12 cellular contexts compared by ENCODE assay signal in genomic region chr4:74886490-74886889, GRCh38. TPM values are rescaled to one million over a fixed set of nuclear protein-coding genes. Genes with fewer than 3 reads are reported as not detected.
A peak's percentile ranks its signal among the peaks of the same experiment; 100 is the strongest.
DNase-seq lines count a peak whose midpoint lies in the region; ATAC-seq and TF ChIP-seq lines count a peak whose summit lies in the region.
"Had no signal": no experiment of that assay in that cellular context is flagged by ENCODE, and none has a peak within 500 bp of the region (broad histone marks: within the 10 kb centered on the region; RNA-seq: fewer than 3 reads in every experiment).

No MANE protein-coding gene starts in this region.

- H3K9me3 ChIP-seq in SJCRH30 (replicated peaks): no peaks in the 10 kb centered on the region

- H3K4me3 ChIP-seq in AG10803 (ENCODE audit: low read length) (no peak overlapping the region), HFF-Myc (replicated peaks; ENCODE audit: low read depth, low read length) (no peak overlapping the region), SJCRH30 (no peak overlapping the region)

- TF ChIP-seq CTCF in AG10803 (conservative IDR thresholded peaks at IDR 0.05; ENCODE audit: low read length): no peak
- TF ChIP-seq CTCF in HFF-Myc (IDR thresholded peaks at IDR 0.05; ENCODE audit: low read depth, low read length, missing control alignments): no peak

- no peaks in the 10 kb centered on the region for H3K27me3 ChIP-seq in SJCRH30

- DNase-seq in AG10803 (ENCODE audit: low read depth) (peak; percentile 69), HFF-Myc (ENCODE audit: extremely low read depth, low read depth) (peak; percentile 19), SJCRH30 (peak; percentile 75 to 85), glomerular visceral epithelial cell (ENCODE audit: extremely low spot score) (peak; percentile 3), substantia nigra (lab: John Stamatoyannopoulos, UW) (no peak), amniotic stem cell (lab: John Stamatoyannopoulos, UW) (no peak)
- no peak for DNase-seq in stimulated activated CD4-positive, alpha-beta T cell treated with anti-CD3 and anti-CD28 coated beads, Interleukin-2, amount 100 ng/mL, for 24 hours
- DNase-seq: H7, naive B cell, NCI-H2029 had no signal

- no peak for ATAC-seq in GM21381 (IDR thresholded peaks at IDR 0.05; ENCODE audit: unreplicated experiment)

- H3K27ac ChIP-seq in SJCRH30: peak overlapping the region; percentile 46
- no peak overlapping the region for H3K27ac ChIP-seq in substantia nigra (ENCODE audit: low read depth, low read length, poor library complexity, severe bottlenecking)
- H3K27ac ChIP-seq: C4-2B had no signal

- H3K4me1 ChIP-seq in SJCRH30: peaks cover 13% of the 10 kb centered on the region

- H3K36me3 ChIP-seq in SJCRH30: no peaks in the 10 kb centered on the region

RNA-seq across cellular contexts. Expression of gene PARM1, which starts 46.4 kb away (rescaled TPM):
- total RNA-seq in SJCRH30 (2014; rRNA removed; shearing (Covaris generic)): 119 and 128 TPM in 2 replicates

Comparison
In these comparisons a context has a peak if more than half of its experiments do, and no peak if none do; other contexts are left out.
1. DNase-seq: peak in AG10803 (single experiment), HFF-Myc (single experiment), SJCRH30 (2 of 2) and glomerular visceral epithelial cell (single experiment); none in substantia nigra (0 of 49), amniotic stem cell (single experiment) and stimulated activated CD4-positive, alpha-beta T cell treated with anti-CD3 and anti-CD28 coated beads, Interleukin-2, amount 100 ng/mL, for 24 hours (0 of 2).